Comparison of ENCODE assay signal across 18 cellular contexts in the genomic region with DNA sequence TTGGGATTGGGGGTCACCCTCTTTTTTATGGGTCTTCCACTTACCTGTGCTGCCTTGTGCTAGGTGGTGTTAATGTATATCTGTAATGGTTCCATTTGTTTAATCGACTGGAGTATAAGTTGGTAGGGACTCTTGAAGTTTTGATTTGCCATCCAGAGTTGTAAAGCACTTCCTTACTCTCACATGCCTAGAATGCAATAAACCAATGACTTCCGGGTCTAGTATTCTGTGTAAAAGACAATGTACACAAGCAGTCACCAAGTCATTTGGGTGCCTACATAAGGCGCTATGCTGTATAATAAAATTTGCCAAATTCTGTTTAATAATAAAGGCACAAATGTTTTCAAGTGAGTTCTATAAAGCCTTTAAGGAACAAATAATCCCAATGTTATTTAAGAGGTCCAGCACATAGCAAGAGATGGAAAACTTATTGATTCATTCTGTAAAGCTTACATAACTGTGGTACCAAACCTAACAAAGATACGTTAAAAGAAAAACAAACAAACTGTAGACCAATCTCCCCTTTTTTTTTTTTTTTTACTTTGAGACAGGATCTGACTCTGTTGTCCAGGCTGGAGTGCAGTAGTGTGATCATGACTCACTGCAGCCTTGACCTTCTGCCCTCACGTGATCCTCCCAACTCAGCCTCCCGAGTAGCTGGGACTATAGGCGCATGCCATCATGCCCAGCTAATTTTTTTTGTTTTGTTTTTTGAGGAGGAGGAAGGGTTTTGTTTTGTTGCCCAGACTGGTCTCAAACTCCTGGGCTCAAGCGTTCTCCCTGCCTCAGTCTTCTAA. TPM values are rescaled to one million over a fixed set of nuclear protein-coding genes. Genes with fewer than 3 reads are reported as not detected.
DNase-seq lines count a peak whose midpoint lies in the region; ATAC-seq, FAIRE-seq and TF ChIP-seq lines count a peak whose summit lies in the region.
"Had no signal": no experiment of that assay in that cellular context is flagged by ENCODE, and none has a peak within 500 bp of the region (broad histone marks: within the 10 kb centered on the region; RNA-seq: fewer than 3 reads in every experiment).

No MANE protein-coding gene starts in this region.

- 73% methylated on average over 8 of the region's 8 CpGs for WGBS in A549 (ENCODE audit: missing lambda C conversion rate)
- no CpG with 5 or more reads among the region's 8 CpGs for WGBS in mesenchymal stem cell

- H2BK120ac ChIP-seq in mesenchymal stem cell (ENCODE audit: low read depth, low read length), result no peak overlapping the region

- H3K4me1 ChIP-seq in A549 (peaks cover 13% of the 10 kb centered on the region; the same call in 1 of the 3 replicates), mesenchymal stem cell (ENCODE audit: control insufficient read depth, insufficient read depth, low read depth, low read length) (no peaks in the 10 kb centered on the region), SJCRH30 (no peaks in the 10 kb centered on the region), left lung (no peaks in the 10 kb centered on the region)

- intact Hi-C loops in left lung (cut with DNase I), result no loop called here

- H4K8ac ChIP-seq in mesenchymal stem cell (ENCODE audit: low read length), result no peak overlapping the region

- CTCF ChIA-PET in A549 (lab: Yijun Ruan, JAX), result interaction anchor here (0.7 kb wide), 1 partner anchor 626 kb away, joined by 5 read pairs; no protein-coding TSS in a partner anchor

- no peak overlapping the region for H2BK12ac ChIP-seq in mesenchymal stem cell (ENCODE audit: low read length in 2 of 2)

- no peak overlapping the region for H3K4me3 ChIP-seq in A549
- H3K4me3 ChIP-seq in LNCaP clone FGC (ENCODE audit: low read depth, low read length), result no peak overlapping the region
- no peak overlapping the region for H3K4me3 ChIP-seq in choroid plexus epithelial cell (ENCODE audit: low read depth, low read length)
- H3K4me3 ChIP-seq in mesenchymal stem cell (ENCODE audit: insufficient read depth in 1 of 2, low read depth in 1 of 2, low read length in 2 of 2), result no peak overlapping the region
- no peak overlapping the region for H3K4me3 ChIP-seq in SJCRH30
- no peak overlapping the region for H3K4me3 ChIP-seq in left lung
- H3K4me3 ChIP-seq: GM12878, GM23248 had no signal

- POLR2A ChIA-PET in A549 (lab: Yijun Ruan, JAX), result no interaction called here

- no peaks in the 10 kb centered on the region for H3K9me3 ChIP-seq in A549
- H3K9me3 ChIP-seq in mesenchymal stem cell (ENCODE audit: control insufficient read depth, low read length), result no peaks in the 10 kb centered on the region
- H3K9me3 ChIP-seq in SJCRH30 (replicated peaks), result no peaks in the 10 kb centered on the region
- no peaks in the 10 kb centered on the region for H3K9me3 ChIP-seq in left lung

- no peak overlapping the region for H3K23ac ChIP-seq in mesenchymal stem cell (ENCODE audit: low read length in 2 of 2)

- H3K27ac ChIP-seq in A549, result no peak overlapping the region
- no peak overlapping the region for H3K27ac ChIP-seq in mesenchymal stem cell (ENCODE audit: low read length, poor library complexity, severe bottlenecking)
- H3K27ac ChIP-seq in SJCRH30, result no peak overlapping the region
- no peak overlapping the region for H3K27ac ChIP-seq in left lung
- H3K27ac ChIP-seq: GM23248, HL-60, KMS-11 had no signal

- TF ChIP-seq POLR2A in A549 (IDR thresholded peaks at IDR 0.05; ENCODE audit: low read length), result no peak

- H2BK5ac ChIP-seq in mesenchymal stem cell (ENCODE audit: low read depth, low read length, poor library complexity, severe bottlenecking), result no peak overlapping the region

- H2AFZ ChIP-seq in mesenchymal stem cell (ENCODE audit: low read depth, low read length), result no peak overlapping the region
- H2AFZ ChIP-seq: GM23248 had no signal

- no peak overlapping the region for H3K14ac ChIP-seq in mesenchymal stem cell (ENCODE audit: low read length in 2 of 2)

- no peak for TF ChIP-seq EP300 in A549 (IDR thresholded peaks at IDR 0.05)

- no peak overlapping the region for H2AK5ac ChIP-seq in mesenchymal stem cell (ENCODE audit: low read length, severe bottlenecking)

- ATAC-seq in A549, result no peak
- no peak for ATAC-seq in HG02938 (IDR thresholded peaks at IDR 0.05; ENCODE audit: unreplicated experiment)
- no peak for ATAC-seq in left lung
- ATAC-seq: GM12878 had no signal

- peak in 1 of 2 experiments; percentile 10 for DNase-seq in A549 (ENCODE audit: low read depth in 1 of 2, low spot score in 1 of 2)
- peak; percentile 1 for DNase-seq in LNCaP clone FGC (ENCODE audit: low read depth)
- DNase-seq in choroid plexus epithelial cell (ENCODE audit: low read depth), result peak; percentile 36
- peak; percentile 31 for DNase-seq in mesenchymal stem cell
- no peak for DNase-seq in SJCRH30
- no peak for DNase-seq in left lung
- no peak for DNase-seq in occipital lobe (lab: John Stamatoyannopoulos, UW)
- DNase-seq: COR-L47, GM23248, NCI-H1105 treated with DMSO at 0.1 percent for 48 hours, NCI-H1930, NCI-H2171, NCI-H774 had no signal

- TF ChIP-seq CTCF in A549 (IDR thresholded peaks at IDR 0.05) (no peak), LNCaP clone FGC (IDR thresholded peaks at IDR 0.05; ENCODE audit: control insufficient read depth, extremely low read depth, insufficient read depth) (no peak), choroid plexus epithelial cell (conservative IDR thresholded peaks at IDR 0.05; ENCODE audit: low read depth, low read length) (no peak), left lung (IDR thresholded peaks at IDR 0.05) (no peak)

- H2BK15ac ChIP-seq in mesenchymal stem cell (ENCODE audit: low read depth, poor library complexity, severe bottlenecking), result no peak overlapping the region

- H3K9ac ChIP-seq in mesenchymal stem cell (ENCODE audit: low read length), result no peak overlapping the region
- H3K9ac ChIP-seq: GM23248, KMS-11 had no signal

- H3K4me2 ChIP-seq in A549, result no peak overlapping the region
- no peak overlapping the region for H3K4me2 ChIP-seq in mesenchymal stem cell (ENCODE audit: low read length, poor library complexity, severe bottlenecking)
- H3K4me2 ChIP-seq: KMS-11 had no signal

- peak; percentile 78 for FAIRE-seq in A549 (lab: Jason Lieb, UNC)
- FAIRE-seq: A204.1, GM12878 had no signal

- no peak for TF ChIP-seq RAD21 in A549 (conservative IDR thresholded peaks at IDR 0.05 in 1 of 2, IDR thresholded peaks at IDR 0.05 in 1 of 2)

- H3K18ac ChIP-seq in mesenchymal stem cell (ENCODE audit: low read depth in 1 of 2, low read length in 2 of 2), result no peak overlapping the region

- H3K27me3 ChIP-seq in mesenchymal stem cell (ENCODE audit: control insufficient read depth in 1 of 2, insufficient read depth in 1 of 2, low read length in 2 of 2) (no peaks in the 10 kb centered on the region), SJCRH30 (no peaks in the 10 kb centered on the region), left lung (no peaks in the 10 kb centered on the region)

- H3K79me1 ChIP-seq in mesenchymal stem cell (replicated peaks; ENCODE audit: low read length, poor library complexity, severe bottlenecking), result no peaks in the 10 kb centered on the region

- H3K36me3 ChIP-seq in mesenchymal stem cell (ENCODE audit: control insufficient read depth in 1 of 2, insufficient read depth in 2 of 2, low read depth in 1 of 2, low read length in 2 of 2) (peaks cover 4 to 18% of the 10 kb centered on the region in 2 experiments), SJCRH30 (peaks cover 18% of the 10 kb centered on the region), left lung (peaks cover 0 to 31% of the 10 kb centered on the region in 2 donors)

- H4K91ac ChIP-seq in mesenchymal stem cell (ENCODE audit: low read length), result no peak overlapping the region

- H3K4ac ChIP-seq in mesenchymal stem cell (ENCODE audit: low read depth in 1 of 2, low read length in 2 of 2), result no peak overlapping the region

TF ChIP-seq in A549, 52 proteins besides CTCF, POLR2A, EP300 and RAD21 (continues in another document):
- no peak for TF ChIP-seq ESRRA (IDR thresholded peaks at IDR 0.05; ENCODE audit: borderline replicate concordance, low read length)
- TF ChIP-seq JUNB (IDR thresholded peaks at IDR 0.05), result no peak
- TF ChIP-seq GATA3 (IDR thresholded peaks at IDR 0.05; ENCODE audit: borderline replicate concordance), result no peak
- no peak for TF ChIP-seq SREBF2 (IDR thresholded peaks at IDR 0.05)
- TF ChIP-seq TFCP2L1 (CRISPR knock-in tag; IDR thresholded peaks at IDR 0.05), result no peak
- no peak for TF ChIP-seq ATOH8 (CRISPR knock-in tag; IDR thresholded peaks at IDR 0.05; ENCODE audit: low read depth)
- TF ChIP-seq ZFP36 (IDR thresholded peaks at IDR 0.05; ENCODE audit: borderline replicate concordance, partially characterized antibody), result no peak

RNA-seq across cellular contexts. Expression of gene HPRT1, which starts 41.5 kb away (rescaled TPM):
- polyA plus RNA-seq in A549 (2011; rRNA removed) (70.6 and 96.6 TPM in 2 replicates), A549 (2017; fragmentation: RNase III; extraction: RNeasy Plus Mini Kit Qiagen cat#74134 plus additional on column Dnase treatment) (97.4 to 108 TPM (median 101 TPM) in 3 replicates)
- 52.2 and 54.9 TPM in 2 replicates for polyA plus RNA-seq in A549 (2012; cell fraction: cytosol; rRNA removed)
- polyA plus RNA-seq in A549 (2012; cell fraction: nucleus; rRNA removed), result 19.5 and 27.2 TPM in 2 replicates
- 16.4 and 16.7 TPM in 2 replicates for polyA minus RNA-seq in A549 (2011; rRNA and poly(A)+ RNA removed)
- polyA plus RNA-seq in mesenchymal stem cell (2013, experiment 1 of 2), result 21.5 TPM
- 21.4 TPM for polyA plus RNA-seq in mesenchymal stem cell (2013, experiment 2 of 2)
- 20.6 and 24.0 TPM in 2 replicates for total RNA-seq in SJCRH30 (2014; rRNA removed; shearing (Covaris generic))
- total RNA-seq in left lung (10 to 100 TPM; 21.2 to 26.9 TPM), occipital lobe (30.7 TPM)

RNA-seq across cellular contexts. Expression of gene PHF6, which starts 45.4 kb away (rescaled TPM):
- polyA plus RNA-seq in A549 (2011; rRNA removed), result 28.7 and 29.3 TPM in 2 replicates
- polyA plus RNA-seq in A549 (2012; cell fraction: cytosol; rRNA removed), result 3.9 and 4.5 TPM in 2 replicates
- polyA plus RNA-seq in A549 (2012; cell fraction: nucleus; rRNA removed), result 2.2 and 3.8 TPM in 2 replicates
- 25.1 to 25.6 TPM (median 25.2 TPM) in 3 replicates for polyA plus RNA-seq in A549 (2017; fragmentation: RNase III; extraction: RNeasy Plus Mini Kit Qiagen cat#74134 plus additional on column Dnase treatment)
- polyA minus RNA-seq in A549 (2011; rRNA and poly(A)+ RNA removed), result 9.8 and 10.8 TPM in 2 replicates
- polyA plus RNA-seq in mesenchymal stem cell (2013, experiment 1 of 2), result 17.7 TPM
- 18.3 TPM for polyA plus RNA-seq in mesenchymal stem cell (2013, experiment 2 of 2)
- total RNA-seq in SJCRH30 (2014; rRNA removed; shearing (Covaris generic)), result 67.2 and 74.1 TPM in 2 replicates
- total RNA-seq in left lung, result 10 to 100 TPM; 17.7 to 18.7 TPM
- total RNA-seq in occipital lobe, result 89.5 TPM

Comparison
In these comparisons a context has a peak if more than half of its experiments do, and no peak if none do; other contexts are left out.
1. DNase-seq: peak in LNCaP clone FGC (single experiment), choroid plexus epithelial cell (single experiment) and mesenchymal stem cell (single experiment); none in SJCRH30 (0 of 2), left lung (0 of 2) and occipital lobe (single experiment).